Comparison of ENCODE assay signal across 20 cellular contexts in the genomic region with DNA sequence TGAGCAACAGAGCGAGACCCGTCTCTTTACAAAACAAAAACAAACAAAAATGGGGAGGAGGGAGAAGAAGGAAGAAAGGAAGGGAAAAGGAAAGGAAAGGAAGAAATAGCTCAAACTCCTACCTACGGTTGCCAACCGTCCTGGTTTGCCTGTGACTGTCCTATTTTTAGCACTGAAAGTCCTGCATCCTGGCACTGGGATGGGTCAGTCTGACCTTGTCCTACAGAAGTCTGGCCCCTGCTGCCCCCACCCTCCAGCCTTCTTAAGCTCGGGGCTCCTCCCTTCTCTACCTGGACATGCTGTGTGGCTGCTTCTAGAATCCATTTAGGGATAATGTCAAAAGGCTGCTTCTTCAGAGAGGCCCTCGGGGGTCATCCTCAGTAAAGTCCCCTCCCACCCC. TPM values are rescaled to one million over a fixed set of nuclear protein-coding genes. Genes with fewer than 3 reads are reported as not detected.
DNase-seq lines count a peak whose midpoint lies in the region; ATAC-seq and TF ChIP-seq lines count a peak whose summit lies in the region.
"Had no signal": no experiment of that assay in that cellular context is flagged by ENCODE, and none has a peak within 500 bp of the region (broad histone marks: within the 10 kb centered on the region; RNA-seq: fewer than 3 reads in every experiment).

No MANE protein-coding gene starts in this region.

- intact Hi-C loops in Right ventricle myocardium superior (cut with DNase I) (no loop called here), mucosa of descending colon (cut with DNase I, micrococcal nuclease) (no loop called here)

- H3K27ac Mint-ChIP-seq in T-cell = peak overlapping the region in 1 of 2 donors; percentile 71
- peak overlapping the region in 1 of 2 donors; percentile 94 for H3K27ac Mint-ChIP-seq in effector memory CD8-positive, alpha-beta T cell
- H3K27ac Mint-ChIP-seq in stimulated activated effector memory CD8-positive, alpha-beta T cell treated with anti-CD3 and anti-CD28 coated beads, Interleukin-12 subunit alpha, Interleukin-12 subunit beta, amount 100 ng/mL, for 72 hours = no peak overlapping the region

- H3K27me3 Mint-ChIP-seq in T-cell = no peaks in the 10 kb centered on the region
- H3K27me3 Mint-ChIP-seq in effector memory CD8-positive, alpha-beta T cell = no peaks in the 10 kb centered on the region

- peak; percentile 28 for ATAC-seq in Right ventricle myocardium superior (ENCODE audit: poor library complexity)
- ATAC-seq in T-cell (replicated peaks in 1 of 4) = no peak
- no peak for ATAC-seq in effector memory CD8-positive, alpha-beta T cell (replicated peaks)
- no peak for ATAC-seq in stimulated activated effector memory CD8-positive, alpha-beta T cell treated with anti-CD3 and anti-CD28 coated beads, Interleukin-12 subunit alpha, Interleukin-12 subunit beta, amount 100 ng/mL, for 72 hours
- no peak for ATAC-seq in mucosa of descending colon
- no peak for ATAC-seq in HG03196 (IDR thresholded peaks at IDR 0.05; ENCODE audit: unreplicated experiment)
- ATAC-seq in HG02973 (IDR thresholded peaks at IDR 0.05; ENCODE audit: unreplicated experiment) = no peak

- POLR2A ChIA-PET in T-cell (lab: Charles Lee) = interaction anchor here in 1 of 2 donors (0.5 kb wide), 1 partner anchor 8 kb away, joined by 4 read pairs; no protein-coding TSS in a partner anchor

- CTCF ChIA-PET in T-cell (lab: Charles Lee) = interaction anchor here in 1 of 2 donors (0.6 kb wide), 2 partner anchors 13 to 17 kb away, joined by 3 read pairs; no protein-coding TSS in a partner anchor

- no peak overlapping the region for H3K27ac ChIP-seq in right atrium auricular region
- H3K27ac ChIP-seq: brain microvascular endothelial cell, esophagus muscularis mucosa, testis had no signal

- H3K36me3 ChIP-seq in right atrium auricular region = no peaks in the 10 kb centered on the region
- H3K36me3 ChIP-seq in mucosa of descending colon (ENCODE audit: low read depth) = no peaks in the 10 kb centered on the region
- H3K36me3 ChIP-seq: brain microvascular endothelial cell, HAP-1 had no signal

- H3K27me3 ChIP-seq in right atrium auricular region = peaks cover 0 to 10% of the 10 kb centered on the region in 2 donors
- H3K27me3 ChIP-seq: brain microvascular endothelial cell, testis had no signal

- H3K36me3 Mint-ChIP-seq in T-cell = peaks cover 12% of the 10 kb centered on the region
- H3K36me3 Mint-ChIP-seq in effector memory CD8-positive, alpha-beta T cell (ENCODE audit: insufficient read depth) = peaks cover 31% of the 10 kb centered on the region
- H3K36me3 Mint-ChIP-seq in stimulated activated effector memory CD8-positive, alpha-beta T cell treated with anti-CD3 and anti-CD28 coated beads, Interleukin-12 subunit alpha, Interleukin-12 subunit beta, amount 100 ng/mL, for 72 hours = peaks cover 56% of the 10 kb centered on the region

- DNase-seq in Right ventricle myocardium superior (no peak), right atrium auricular region (ENCODE audit: low spot score) (no peak), T-cell (no peak), mucosa of descending colon (no peak)
- no peak for DNase-seq in effector memory CD8-positive, alpha-beta T cell
- DNase-seq in stimulated activated effector memory CD8-positive, alpha-beta T cell treated with anti-CD3 and anti-CD28 coated beads, Interleukin-12 subunit alpha, Interleukin-12 subunit beta, amount 100 ng/mL, for 72 hours (ENCODE audit: low spot score in 2 of 2) = no peak
- DNase-seq: AML-193; brain microvascular endothelial cell; mesendoderm; SHP77; stimulated activated CD4-positive, alpha-beta T cell treated with anti-CD3 and anti-CD28 coated beads, Interleukin-2, amount 100 ng/mL, for 48 hours; T-helper 9 cell; testis had no signal

- H3K9me3 Mint-ChIP-seq in T-cell = no peaks in the 10 kb centered on the region
- no peaks in the 10 kb centered on the region for H3K9me3 Mint-ChIP-seq in effector memory CD8-positive, alpha-beta T cell
- no peaks in the 10 kb centered on the region for H3K9me3 Mint-ChIP-seq in stimulated activated effector memory CD8-positive, alpha-beta T cell treated with anti-CD3 and anti-CD28 coated beads, Interleukin-12 subunit alpha, Interleukin-12 subunit beta, amount 100 ng/mL, for 72 hours

- no peaks in the 10 kb centered on the region for H3K9me3 ChIP-seq in right atrium auricular region
- H3K9me3 ChIP-seq in mucosa of descending colon = no peaks in the 10 kb centered on the region
- H3K9me3 ChIP-seq: esophagus muscularis mucosa, HAP-1, testis had no signal

- H3K4me3 Mint-ChIP-seq in T-cell = peak overlapping the region; percentile 77 to 82 (median 80)
- peak overlapping the region; percentile 83 to 86 for H3K4me3 Mint-ChIP-seq in effector memory CD8-positive, alpha-beta T cell
- H3K4me3 Mint-ChIP-seq in stimulated activated effector memory CD8-positive, alpha-beta T cell treated with anti-CD3 and anti-CD28 coated beads, Interleukin-12 subunit alpha, Interleukin-12 subunit beta, amount 100 ng/mL, for 72 hours = peak overlapping the region; percentile 78

- H3K4me3 ChIP-seq in right atrium auricular region = no peak overlapping the region
- no peak overlapping the region for H3K4me3 ChIP-seq in mucosa of descending colon
- H3K4me3 ChIP-seq: esophagus muscularis mucosa, HAP-1, testis had no signal

- peaks cover 0 to 13% of the 10 kb centered on the region in 2 donors for H3K4me1 ChIP-seq in right atrium auricular region
- peaks cover 9% of the 10 kb centered on the region for H3K4me1 ChIP-seq in mucosa of descending colon (ENCODE audit: low read depth)

- no peak for TF ChIP-seq CTCF in right atrium auricular region (IDR thresholded peaks at IDR 0.05)
- no peak for TF ChIP-seq CTCF in mucosa of descending colon (IDR thresholded peaks at IDR 0.05)

- H3K4me1 Mint-ChIP-seq in T-cell = peaks cover 49 to 54% (median 52%) of the 10 kb centered on the region in 3 donors
- peaks cover 26 to 34% of the 10 kb centered on the region in 2 donors for H3K4me1 Mint-ChIP-seq in effector memory CD8-positive, alpha-beta T cell (ENCODE audit: low read depth in 2 of 2)
- H3K4me1 Mint-ChIP-seq in stimulated activated effector memory CD8-positive, alpha-beta T cell treated with anti-CD3 and anti-CD28 coated beads, Interleukin-12 subunit alpha, Interleukin-12 subunit beta, amount 100 ng/mL, for 72 hours = peaks cover 49% of the 10 kb centered on the region

RNA-seq across cellular contexts. Expression of gene STXBP2, which starts 1.2 kb away (rescaled TPM):
- total RNA-seq in Right ventricle myocardium superior = 7.0 TPM
- total RNA-seq in right atrium auricular region = 10 to 100 TPM in 1 of 2 donors, 1 to 10 TPM in 1; 6.4 to 14.9 TPM
- total RNA-seq in T-cell = 100 to 1,000 TPM; 185 to 229 (median 228) TPM
- total RNA-seq in mucosa of descending colon = 100 to 1,000 TPM; 114 to 209 (median 183) TPM

RNA-seq across cellular contexts. Expression of gene PCP2, which starts 2.2 kb away (rescaled TPM):
- total RNA-seq in Right ventricle myocardium superior (3.9 TPM), right atrium auricular region (not detected), T-cell (1 to 10 TPM; 1.6 to 8.9 (median 5.9) TPM), mucosa of descending colon (1 to 10 TPM in 1 of 3 donors, not detected in 2; 1.1 TPM)
- total RNA-seq: dermis microvascular lymphatic vessel endothelial cell, esophagus muscularis mucosa, LHCN-M2, osteocyte had no signal

RNA-seq across cellular contexts. Expression of gene PET100, which starts 6.1 kb away (rescaled TPM):
- total RNA-seq in Right ventricle myocardium superior (208 TPM), right atrium auricular region (10 to 100 TPM; 12.0 to 23.1 TPM), T-cell (100 to 1,000 TPM; 105 to 139 (median 110) TPM), mucosa of descending colon (100 to 1,000 TPM in 2 of 3 donors, 10 to 100 TPM in 1; 91.1 to 153 (median 110) TPM)

RNA-seq across cellular contexts. Expression of gene XAB2, which starts 6.3 kb away (rescaled TPM):
- total RNA-seq in Right ventricle myocardium superior = 23.5 TPM
- total RNA-seq in right atrium auricular region = 10 to 100 TPM; 21.5 to 25.9 TPM
- 10 to 100 TPM; 59.9 to 82.6 (median 78.1) TPM for total RNA-seq in T-cell
- 10 to 100 TPM; 28.7 to 39.2 (median 30.7) TPM for total RNA-seq in mucosa of descending colon

RNA-seq across cellular contexts. Expression of gene RETN, which starts 33.2 kb away (rescaled TPM):
- total RNA-seq in Right ventricle myocardium superior (0.48 TPM), right atrium auricular region (not detected), T-cell (1 to 10 TPM in 1 of 5 donors, not detected in 4; 1.6 TPM), mucosa of descending colon (not detected)
- total RNA-seq: dermis microvascular lymphatic vessel endothelial cell, LHCN-M2, osteocyte, testis had no signal

Comparison
In these comparisons a context has a peak if more than half of its experiments do, and no peak if none do; other contexts are left out.
1. RNA of gene STXBP2, which starts 1.2 kb away (total RNA-seq): 185 to 229 TPM in T-cell and 114 to 209 TPM in mucosa of descending colon; 6.4 to 14.9 TPM in right atrium auricular region and 7.0 TPM in Right ventricle myocardium superior (single experiment); every median in the first group is over 4 times any median in the second.
2. Peak in every context shown above with its lines, with median percentiles within 50 percentile points of each other: H3K4me3 Mint-ChIP-seq.